In genomic region chr15:74620636-74621545, GRCh38 we compare ENCODE assay signal across 8 cellular contexts. TPM values are rescaled to one million over a fixed set of nuclear protein-coding genes. Genes with fewer than 3 reads are reported as not detected.
A peak's percentile ranks its signal among the peaks of the same experiment; 100 is the strongest.
DNase-seq lines count a peak whose midpoint lies in the region; ATAC-seq and TF ChIP-seq lines count a peak whose summit lies in the region.

No MANE protein-coding gene starts in this region.

- H3K4me2 ChIP-seq in IMR-90 (ENCODE audit: low read depth, low read length), result no peak overlapping the region

- H3K36me3 ChIP-seq in IMR-90 (ENCODE audit: control insufficient read depth, insufficient read depth, low read length) (peaks cover 68% of the 10 kb centered on the region), prostate gland (peaks cover 18 to 38% of the 10 kb centered on the region in 2 donors)

- H2BK5ac ChIP-seq in IMR-90 (ENCODE audit: low read depth, low read length, poor library complexity, severe bottlenecking), result no peak overlapping the region

- TF ChIP-seq CTCF in IMR-90 (conservative IDR thresholded peaks at IDR 0.05; ENCODE audit: low read depth, low read length) (peak; percentile 99), glutamatergic neuron (IDR thresholded peaks at IDR 0.05; ENCODE audit: partially characterized antibody, unreplicated experiment) (peak; percentile 77), prostate gland (IDR thresholded peaks at IDR 0.05) (peak in 3 of 4 experiments; percentile 57 to 88 (median 77))

- H4K20me1 ChIP-seq in IMR-90 (ENCODE audit: insufficient read depth, low read length), result peaks cover 96% of the 10 kb centered on the region

- no peak overlapping the region for H3K18ac ChIP-seq in IMR-90 (ENCODE audit: low read depth, low read length)

- intact Hi-C loops in IMR-90 (cut with micrococcal nuclease) (loop anchor here (1.0 kb wide), 1 partner anchor 247 kb away; no protein-coding TSS in a partner anchor), prostate gland (cut with DNase I) (no loop called here)

- H4K91ac ChIP-seq in IMR-90 (ENCODE audit: insufficient read depth, low read depth, low read length), result no peak overlapping the region

- DNase-seq in NCI-H748 (lab: John Stamatoyannopoulos, UW; ENCODE audit: unreplicated experiment) (peak; percentile 28), NCI-H748 treated with DMSO at 0.1 percent for 48 hours (lab: John Stamatoyannopoulos, UW) (no peak), IMR-90 (peak; percentile 64), glutamatergic neuron (peak; percentile 73), prostate gland (ENCODE audit: low spot score) (peak; percentile 58)
- peak; percentile 78 for DNase-seq in activated naive CD4-positive, alpha-beta T cell treated with anti-CD3 and anti-CD28 coated beads, Interleukin-2, amount 50 U/mL, for 16 hours

- peaks cover 28% of the 10 kb centered on the region for H3K4me1 Mint-ChIP-seq in glutamatergic neuron (ENCODE audit: low read depth, unreplicated experiment)

- in situ Hi-C loops in IMR-90 (cut with MboI; ENCODE audit: low sequenced_read_pairs), result loop anchor here (5.0 kb wide), 1 partner anchor 249 kb away; no protein-coding TSS in a partner anchor

- no peak overlapping the region for H2AFZ ChIP-seq in IMR-90 (replicated peaks; ENCODE audit: low read length, poor library complexity)

- H3K56ac ChIP-seq in IMR-90 (ENCODE audit: extremely low read depth, insufficient read depth, low read length), result no peak overlapping the region

- H3K9ac ChIP-seq in IMR-90 (ENCODE audit: low read depth, low read length), result no peak overlapping the region

- H3K79me1 ChIP-seq in IMR-90 (ENCODE audit: low read depth in 1 of 2, low read length in 2 of 2), result peaks cover 25 to 96% of the 10 kb centered on the region in 2 experiments

- no peak overlapping the region for H2AK5ac ChIP-seq in IMR-90 (ENCODE audit: low read depth, low read length)

- dilution Hi-C loops in IMR-90 (cut with HindIII; ENCODE audit: low sequenced_read_pairs, unreplicated experiment), result no loop called here

- peak; percentile 71 for TF ChIP-seq RAD21 in IMR-90 (IDR thresholded peaks at IDR 0.05; ENCODE audit: low read length)

- POLR2A ChIA-PET in IMR-90 (lab: Charles Lee; ENCODE audit: unreplicated experiment), result no interaction called here

- H2AK9ac ChIP-seq in IMR-90 (replicated peaks; ENCODE audit: low read depth, low read length, poor library complexity), result no peak overlapping the region

- peaks cover 6% of the 10 kb centered on the region for H3K4me1 ChIP-seq in IMR-90 (ENCODE audit: control insufficient read depth, insufficient read depth, low read length)
- peaks cover 19% of the 10 kb centered on the region for H3K4me1 ChIP-seq in prostate gland (replicated peaks)

- peaks cover 3% of the 10 kb centered on the region for H3K36me3 Mint-ChIP-seq in glutamatergic neuron (ENCODE audit: unreplicated experiment)

- TF ChIP-seq POLR2A in IMR-90 (IDR thresholded peaks at IDR 0.05; ENCODE audit: low read depth, low read length) (no peak), prostate gland (IDR thresholded peaks at IDR 0.05) (no peak)

- no peak overlapping the region for H2BK20ac ChIP-seq in IMR-90 (ENCODE audit: low read depth, low read length)

- no peak overlapping the region for H3K23ac ChIP-seq in IMR-90 (ENCODE audit: low read depth, low read length)

- peaks cover 16% of the 10 kb centered on the region for H3K9me3 Mint-ChIP-seq in glutamatergic neuron (ENCODE audit: unreplicated experiment)

- no peak overlapping the region for H4K8ac ChIP-seq in IMR-90 (ENCODE audit: low read depth in 2 of 2, low read length in 2 of 2)

- H3K27ac Mint-ChIP-seq in glutamatergic neuron (ENCODE audit: unreplicated experiment), result peak overlapping the region; percentile 94

- peaks cover 20% of the 10 kb centered on the region for H3K27me3 Mint-ChIP-seq in glutamatergic neuron (ENCODE audit: unreplicated experiment)

- peak overlapping the region; percentile 57 for H3K4me3 Mint-ChIP-seq in glutamatergic neuron (ENCODE audit: unreplicated experiment)

- no TSS peak for BruUV-seq in IMR-90 (replicated peaks; lab: Mats Ljungman, UMichigan)

- no peak overlapping the region for H3K14ac ChIP-seq in IMR-90 (replicated peaks; ENCODE audit: low read depth, low read length)

- 83% methylated on average over 10 of the region's 23 CpGs; no CpG with 5 or more reads in 1 of the 2 experiments for WGBS in IMR-90 (ENCODE audit: extremely low coverage in 2 of 2, insufficient read length in 1 of 2), 2 experiments
- 49% methylated on average over 23 of the region's 23 CpGs for WGBS in prostate gland

- 0 out of 2 replicates have a peak, but pooled peaks cover 2% of the 10 kb centered on the region for H3K9me1 ChIP-seq in IMR-90 (ENCODE audit: insufficient read depth, low read length)

- H2BK15ac ChIP-seq in IMR-90 (ENCODE audit: low read depth, low read length), result no peak overlapping the region

- no peak overlapping the region for H2BK120ac ChIP-seq in IMR-90 (ENCODE audit: low read depth, low read length)

- ATAC-seq in IMR-90 (ENCODE audit: low read depth), result peak; percentile 71
- ATAC-seq in SK-N-SH treated with all-trans-retinoic acid at 6 μM for 48 hours, result peak; percentile 88
- no peak for ATAC-seq in GM21515 (IDR thresholded peaks at IDR 0.05; ENCODE audit: unreplicated experiment)

- H4K5ac ChIP-seq in IMR-90 (ENCODE audit: low read depth, low read length), result no peak overlapping the region

- H3K9me3 ChIP-seq in IMR-90 (ENCODE audit: control insufficient read depth, insufficient read depth, low read length) (no peaks in the 10 kb centered on the region), prostate gland (no peaks in the 10 kb centered on the region)

- H3K27me3 ChIP-seq in IMR-90 (ENCODE audit: control insufficient read depth, insufficient read depth, low read length), result no peaks in the 10 kb centered on the region
- H3K27me3 ChIP-seq in prostate gland (replicated peaks; ENCODE audit: insufficient read depth), result no peaks in the 10 kb centered on the region

- H3K4me3 ChIP-seq in IMR-90 (ENCODE audit: insufficient read depth, low read depth, low read length) (no peak overlapping the region), prostate gland (no peak overlapping the region)

- H3K27ac ChIP-seq in IMR-90 (ENCODE audit: insufficient read depth, low read length) (no peak overlapping the region), prostate gland (no peak overlapping the region)

- CTCF ChIA-PET in IMR-90 (lab: Yijun Ruan, JAX), result interaction anchor here (0.7 to 0.8 kb wide), 4 partner anchors 10 to 138 kb away, joined by 3 read pairs; no protein-coding TSS in a partner anchor

- no peak overlapping the region for H3K4ac ChIP-seq in IMR-90 (ENCODE audit: low read depth, low read length)

TF ChIP-seq in IMR-90, 13 proteins besides CTCF, POLR2A, EP300 and RAD21:
- TF ChIP-seq MXI1 (IDR thresholded peaks at IDR 0.05; ENCODE audit: borderline replicate concordance, low read depth, low read length) (no peak), SMC3 (IDR thresholded peaks at IDR 0.05; ENCODE audit: low read depth, low read length) (peak; percentile 78), CEBPB (IDR thresholded peaks at IDR 0.05; ENCODE audit: low read depth, low read length) (peak; percentile 22; the same call in 1 of the 2 replicates), MAFK (IDR thresholded peaks at IDR 0.05; ENCODE audit: low read depth, low read length) (no peak), FOS (IDR thresholded peaks at IDR 0.05; ENCODE audit: low read depth, low read length) (no peak), BHLHE40 (IDR thresholded peaks at IDR 0.05; ENCODE audit: low read depth, low read length) (no peak), ELK1 (IDR thresholded peaks at IDR 0.05; ENCODE audit: borderline replicate concordance, low read depth, low read length) (no peak)

TF ChIP-seq in SK-N-SH treated with all-trans-retinoic acid at 6 μM for 48 hours, 23 proteins besides CTCF, POLR2A, EP300 and RAD21 (continues in another document):
- TF ChIP-seq TCF4 (CRISPR knock-in tag; IDR thresholded peaks at IDR 0.05; ENCODE audit: borderline replicate concordance) (no peak), PATZ1 (CRISPR knock-in tag; IDR thresholded peaks at IDR 0.05; ENCODE audit: borderline replicate concordance) (no peak), GLIS3 (CRISPR knock-in tag; IDR thresholded peaks at IDR 0.05) (no peak), RARB (CRISPR knock-in tag; IDR thresholded peaks at IDR 0.05) (no peak), ZNF565 (CRISPR knock-in tag; conservative IDR thresholded peaks at IDR 0.05; ENCODE audit: low read depth) (no peak), ZC3H10 (CRISPR knock-in tag; IDR thresholded peaks at IDR 0.05) (no peak), TOX (CRISPR knock-in tag; IDR thresholded peaks at IDR 0.05; ENCODE audit: borderline replicate concordance) (no peak)
- TF ChIP-seq, protein P1, sequence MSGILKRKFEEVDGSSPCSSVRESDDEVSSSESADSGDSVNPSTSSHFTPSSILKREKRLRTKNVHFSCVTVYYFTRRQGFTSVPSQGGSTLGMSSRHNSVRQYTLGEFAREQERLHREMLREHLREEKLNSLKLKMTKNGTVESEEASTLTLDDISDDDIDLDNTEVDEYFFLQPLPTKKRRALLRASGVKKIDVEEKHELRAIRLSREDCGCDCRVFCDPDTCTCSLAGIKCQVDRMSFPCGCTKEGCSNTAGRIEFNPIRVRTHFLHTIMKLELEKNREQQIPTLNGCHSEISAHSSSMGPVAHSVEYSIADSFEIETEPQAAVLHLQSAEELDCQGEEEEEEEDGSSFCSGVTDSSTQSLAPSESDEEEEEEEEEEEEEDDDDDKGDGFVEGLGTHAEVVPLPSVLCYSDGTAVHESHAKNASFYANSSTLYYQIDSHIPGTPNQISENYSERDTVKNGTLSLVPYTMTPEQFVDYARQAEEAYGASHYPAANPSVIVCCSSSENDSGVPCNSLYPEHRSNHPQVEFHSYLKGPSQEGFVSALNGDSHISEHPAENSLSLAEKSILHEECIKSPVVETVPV (CRISPR knock-in tag; IDR thresholded peaks at IDR 0.05), result no peak

RNA-seq across cellular contexts. Expression of gene CLK3, which starts 5.3 kb away (rescaled TPM):
- 114 and 117 TPM in 2 replicates for total RNA-seq in IMR-90 (2012; rRNA removed)
- 77.0 and 84.7 TPM in 2 replicates for polyA plus RNA-seq in IMR-90 (2012; rRNA removed)
- 109 and 121 TPM in 2 replicates for polyA plus RNA-seq in IMR-90 (2012; cell fraction: cytosol; rRNA removed)
- polyA plus RNA-seq in IMR-90 (2012; cell fraction: nucleus; rRNA removed; ENCODE audit: low replicate concordance), result 295 and 379 TPM in 2 replicates
- total RNA-seq in glutamatergic neuron (ENCODE audit: unreplicated experiment), result 99.7 TPM
- total RNA-seq in prostate gland, result 100 to 1,000 TPM; 140 to 180 TPM
